In genomic region chr14:20682435-20683124, GRCh38 we compare ENCODE assay signal across 1 cellular context.
TF ChIP-seq lines count a peak whose summit lies in the region.

No MANE protein-coding gene starts in this region.

TF ChIP-seq in K562, 482 proteins besides CTCF, POLR2A, EP300 and RAD21 (continues in another document):
- 0 out of 2 replicates have a peak, but pooled peaks have one; percentile 22 for TF ChIP-seq ARID4B (CRISPR knock-in tag; IDR thresholded peaks at IDR 0.05)
- 0 out of 2 replicates have a peak, but pooled peaks have one; percentile 6 for TF ChIP-seq KAT7 (CRISPR knock-in tag; IDR thresholded peaks at IDR 0.05; ENCODE audit: borderline replicate concordance)
- no peak for TF ChIP-seq HOXB6 (CRISPR knock-in tag; IDR thresholded peaks at IDR 0.05; ENCODE audit: borderline replicate concordance)
- peak; percentile 98 for TF ChIP-seq ZBTB5 (IDR thresholded peaks at IDR 0.05)
- TF ChIP-seq EP400 (IDR thresholded peaks at IDR 0.05), result peak; percentile 67
- peak; percentile 69 for TF ChIP-seq POLR2B (IDR thresholded peaks at IDR 0.05; ENCODE audit: low read depth, partially characterized antibody)
- peak; percentile 67; the same call in 1 of the 2 replicates for TF ChIP-seq PHF8 (IDR thresholded peaks at IDR 0.05; ENCODE audit: borderline replicate concordance, low read length)
- no peak for TF ChIP-seq THRAP3 (IDR thresholded peaks at IDR 0.05; ENCODE audit: borderline replicate concordance)
- peak; percentile 65; the same call in 1 of the 2 replicates for TF ChIP-seq SPI1 (IDR thresholded peaks at IDR 0.05; ENCODE audit: borderline replicate concordance, low read depth, low read length)
- no peak for TF ChIP-seq ZNF740 (CRISPR knock-in tag; IDR thresholded peaks at IDR 0.05)
- no peak for TF ChIP-seq ZNF740 (tag; IDR thresholded peaks at IDR 0.05)
- TF ChIP-seq STAT6 (CRISPR knock-in tag; IDR thresholded peaks at IDR 0.05), result no peak
- TF ChIP-seq, protein P1, sequence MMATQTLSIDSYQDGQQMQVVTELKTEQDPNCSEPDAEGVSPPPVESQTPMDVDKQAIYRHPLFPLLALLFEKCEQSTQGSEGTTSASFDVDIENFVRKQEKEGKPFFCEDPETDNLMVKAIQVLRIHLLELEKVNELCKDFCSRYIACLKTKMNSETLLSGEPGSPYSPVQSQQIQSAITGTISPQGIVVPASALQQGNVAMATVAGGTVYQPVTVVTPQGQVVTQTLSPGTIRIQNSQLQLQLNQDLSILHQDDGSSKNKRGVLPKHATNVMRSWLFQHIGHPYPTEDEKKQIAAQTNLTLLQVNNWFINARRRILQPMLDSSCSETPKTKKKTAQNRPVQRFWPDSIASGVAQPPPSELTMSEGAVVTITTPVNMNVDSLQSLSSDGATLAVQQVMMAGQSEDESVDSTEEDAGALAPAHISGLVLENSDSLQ (IDR thresholded peaks at IDR 0.05), result peak; percentile 13; the same call in 1 of the 2 replicates
- TF ChIP-seq ZBTB34 (CRISPR knock-in tag; IDR thresholded peaks at IDR 0.05), result no peak
- TF ChIP-seq MCM5 (IDR thresholded peaks at IDR 0.05; ENCODE audit: low read depth), result no peak
- TF ChIP-seq CTBP1 (IDR thresholded peaks at IDR 0.05; ENCODE audit: borderline replicate concordance), result peak; percentile 43; the same call in 1 of the 2 replicates
- TF ChIP-seq ZNF12 (CRISPR knock-in tag; IDR thresholded peaks at IDR 0.05), result no peak
- TF ChIP-seq SUPT5H (IDR thresholded peaks at IDR 0.05), result peak; percentile 49; the same call in 1 of the 2 replicates
- TF ChIP-seq, protein P2, sequence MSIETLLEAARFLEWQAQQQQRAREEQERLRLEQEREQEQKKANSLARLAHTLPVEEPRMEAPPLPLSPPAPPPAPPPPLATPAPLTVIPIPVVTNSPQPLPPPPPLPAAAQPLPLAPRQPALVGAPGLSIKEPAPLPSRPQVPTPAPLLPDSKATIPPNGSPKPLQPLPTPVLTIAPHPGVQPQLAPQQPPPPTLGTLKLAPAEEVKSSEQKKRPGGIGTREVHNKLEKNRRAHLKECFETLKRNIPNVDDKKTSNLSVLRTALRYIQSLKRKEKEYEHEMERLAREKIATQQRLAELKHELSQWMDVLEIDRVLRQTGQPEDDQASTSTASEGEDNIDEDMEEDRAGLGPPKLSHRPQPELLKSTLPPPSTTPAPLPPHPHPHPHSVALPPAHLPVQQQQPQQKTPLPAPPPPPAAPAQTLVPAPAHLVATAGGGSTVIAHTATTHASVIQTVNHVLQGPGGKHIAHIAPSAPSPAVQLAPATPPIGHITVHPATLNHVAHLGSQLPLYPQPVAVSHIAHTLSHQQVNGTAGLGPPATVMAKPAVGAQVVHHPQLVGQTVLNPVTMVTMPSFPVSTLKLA (conservative IDR thresholded peaks at IDR 0.05), result no peak
- TF ChIP-seq ZNF140 (CRISPR knock-in tag; IDR thresholded peaks at IDR 0.05), result no peak
- no peak for TF ChIP-seq PCBP2 (IDR thresholded peaks at IDR 0.05; ENCODE audit: low read depth, low read length, poor library complexity, severe bottlenecking)
- no peak for TF ChIP-seq ZNF707 (CRISPR knock-in tag; conservative IDR thresholded peaks at IDR 0.05)
- TF ChIP-seq CBX1 (IDR thresholded peaks at IDR 0.05; ENCODE audit: low read depth), result 0 out of 2 replicates have a peak, but pooled peaks have one; percentile 17
- peak; percentile 65 for TF ChIP-seq ZFX (CRISPR knock-in tag; IDR thresholded peaks at IDR 0.05)
- TF ChIP-seq ZBED1 (IDR thresholded peaks at IDR 0.05), result no peak
- TF ChIP-seq HNRNPH1 (optimal IDR thresholded peaks at IDR 0.05; ENCODE audit: low read depth, low read length), result no peak
- TF ChIP-seq, protein P3, sequence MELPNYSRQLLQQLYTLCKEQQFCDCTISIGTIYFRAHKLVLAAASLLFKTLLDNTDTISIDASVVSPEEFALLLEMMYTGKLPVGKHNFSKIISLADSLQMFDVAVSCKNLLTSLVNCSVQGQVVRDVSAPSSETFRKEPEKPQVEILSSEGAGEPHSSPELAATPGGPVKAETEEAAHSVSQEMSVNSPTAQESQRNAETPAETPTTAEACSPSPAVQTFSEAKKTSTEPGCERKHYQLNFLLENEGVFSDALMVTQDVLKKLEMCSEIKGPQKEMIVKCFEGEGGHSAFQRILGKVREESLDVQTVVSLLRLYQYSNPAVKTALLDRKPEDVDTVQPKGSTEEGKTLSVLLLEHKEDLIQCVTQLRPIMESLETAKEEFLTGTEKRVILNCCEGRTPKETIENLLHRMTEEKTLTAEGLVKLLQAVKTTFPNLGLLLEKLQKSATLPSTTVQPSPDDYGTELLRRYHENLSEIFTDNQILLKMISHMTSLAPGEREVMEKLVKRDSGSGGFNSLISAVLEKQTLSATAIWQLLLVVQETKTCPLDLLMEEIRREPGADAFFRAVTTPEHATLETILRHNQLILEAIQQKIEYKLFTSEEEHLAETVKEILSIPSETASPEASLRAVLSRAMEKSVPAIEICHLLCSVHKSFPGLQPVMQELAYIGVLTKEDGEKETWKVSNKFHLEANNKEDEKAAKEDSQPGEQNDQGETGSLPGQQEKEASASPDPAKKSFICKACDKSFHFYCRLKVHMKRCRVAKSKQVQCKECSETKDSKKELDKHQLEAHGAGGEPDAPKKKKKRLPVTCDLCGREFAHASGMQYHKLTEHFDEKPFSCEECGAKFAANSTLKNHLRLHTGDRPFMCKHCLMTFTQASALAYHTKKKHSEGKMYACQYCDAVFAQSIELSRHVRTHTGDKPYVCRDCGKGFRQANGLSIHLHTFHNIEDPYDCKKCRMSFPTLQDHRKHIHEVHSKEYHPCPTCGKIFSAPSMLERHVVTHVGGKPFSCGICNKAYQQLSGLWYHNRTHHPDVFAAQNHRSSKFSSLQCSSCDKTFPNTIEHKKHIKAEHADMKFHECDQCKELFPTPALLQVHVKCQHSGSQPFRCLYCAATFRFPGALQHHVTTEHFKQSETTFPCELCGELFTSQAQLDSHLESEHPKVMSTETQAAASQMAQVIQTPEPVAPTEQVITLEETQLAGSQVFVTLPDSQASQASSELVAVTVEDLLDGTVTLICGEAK (IDR thresholded peaks at IDR 0.05), result peak; percentile 80
- TF ChIP-seq, protein P3 (CRISPR knock-in tag; IDR thresholded peaks at IDR 0.05), result no peak
